In the genomic region with DNA sequence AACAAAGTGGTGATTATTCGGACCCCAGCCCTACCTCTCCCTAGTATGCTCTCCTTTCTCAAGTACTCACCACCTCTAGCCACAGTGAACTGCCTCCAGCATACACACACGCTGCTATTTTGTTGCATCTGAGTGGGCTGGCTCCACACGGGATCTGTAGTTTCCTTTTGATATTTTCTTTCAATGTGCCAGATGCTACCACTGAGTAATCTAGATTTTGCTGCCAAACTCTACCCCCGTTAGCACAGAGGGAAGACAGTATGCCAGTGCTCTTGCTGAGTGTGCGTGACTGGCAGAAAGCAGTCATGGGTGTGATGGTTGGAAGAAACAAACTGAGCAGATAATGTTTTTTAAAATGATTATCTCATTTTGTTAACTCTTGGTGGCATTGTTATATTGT, we compare ENCODE assay signal across 8 cellular contexts. TPM values are rescaled to one million over a fixed set of nuclear protein-coding genes. Genes with fewer than 3 reads are reported as not detected.
A peak's percentile ranks its signal among the peaks of the same experiment; 100 is the strongest.
DNase-seq lines count a peak whose midpoint lies in the region; ATAC-seq and TF ChIP-seq lines count a peak whose summit lies in the region.

No MANE protein-coding gene starts in this region.

- peaks cover 7% of the 10 kb centered on the region for H3K79me1 ChIP-seq in trophoblast cell (ENCODE audit: low read length)

- peaks cover 72% of the 10 kb centered on the region for H3K4me1 Mint-ChIP-seq in activated T-cell treated with anti-CD3 and anti-CD28 coated beads, Interleukin-2, amount 50 U/mL, for 4 hours (ENCODE audit: low read depth)

- TF ChIP-seq CTCF in esophagus squamous epithelium (IDR thresholded peaks at IDR 0.05) = no peak

- peak overlapping the region; percentile 38 for H2BK120ac ChIP-seq in trophoblast cell (ENCODE audit: insufficient read depth, low read length, poor library complexity)

- H2AFZ ChIP-seq in trophoblast cell (ENCODE audit: insufficient read depth, low read length, poor library complexity) = no peak overlapping the region

- H3K27ac ChIP-seq in esophagus squamous epithelium (peak overlapping the region; percentile 84 to 100 (median 95)), trophoblast cell (ENCODE audit: low read depth, low read length) (no peak overlapping the region)

- no peak overlapping the region for H3K18ac ChIP-seq in trophoblast cell (ENCODE audit: low read length)

- H3K36me3 ChIP-seq in esophagus squamous epithelium = peaks cover 0 to 7% (median 0%) of the 10 kb centered on the region in 3 donors
- no peaks in the 10 kb centered on the region for H3K36me3 ChIP-seq in trophoblast cell (ENCODE audit: control insufficient read depth in 1 of 2, insufficient read depth in 2 of 2, low read length in 2 of 2)

- H2BK12ac ChIP-seq in trophoblast cell (ENCODE audit: low read length) = peak overlapping the region; percentile 65

- peak overlapping the region; percentile 91 for H2AK5ac ChIP-seq in trophoblast cell (ENCODE audit: low read length)

- H3K4me3 ChIP-seq in esophagus squamous epithelium (peak overlapping the region in 3 of 4 donors; percentile 12 to 77 (median 25)), trophoblast cell (ENCODE audit: low read depth, low read length) (no peak overlapping the region)

- no peak overlapping the region for H4K8ac ChIP-seq in trophoblast cell (ENCODE audit: low read depth, low read length)

- no peak overlapping the region for H3K4me2 ChIP-seq in trophoblast cell (ENCODE audit: low read length)

- no peak overlapping the region for H3K14ac ChIP-seq in trophoblast cell (ENCODE audit: low read length)

- peak overlapping the region; percentile 43 for H3K4ac ChIP-seq in trophoblast cell (ENCODE audit: low read depth, low read length)

- no peaks in the 10 kb centered on the region for H3K9me3 ChIP-seq in esophagus squamous epithelium
- no peaks in the 10 kb centered on the region for H3K9me3 ChIP-seq in trophoblast cell (ENCODE audit: insufficient read depth, low read depth, low read length)

- TF ChIP-seq POLR2A in esophagus squamous epithelium (IDR thresholded peaks at IDR 0.05) = peak in 1 of 4 donors; percentile 24

- 13 to 15% methylated on average over 5 of the region's 5 CpGs for WGBS in esophagus squamous epithelium, 2 donors
- no CpG with 5 or more reads among the region's 5 CpGs for WGBS in trophoblast cell (ENCODE audit: extremely low coverage, insufficient coverage, insufficient read length)

- no peak overlapping the region for H2BK5ac ChIP-seq in trophoblast cell (ENCODE audit: low read depth, low read length, poor library complexity)

- intact Hi-C loops in esophagus squamous epithelium (cut with DNase I) = no loop called here

- no peaks in the 10 kb centered on the region for H3K27me3 Mint-ChIP-seq in activated T-cell treated with anti-CD3 and anti-CD28 coated beads, Interleukin-2, amount 50 U/mL, for 4 hours (ENCODE audit: low read depth)

- DNase-seq in stimulated activated CD4-positive, alpha-beta T cell treated with anti-CD3 and anti-CD28 coated beads, Interleukin-12 subunit alpha, Interleukin-12 subunit beta, amount 100 ng/mL, for 48 hours (ENCODE audit: low read depth in 2 of 3, low spot score in 1 of 3) = peak in 2 of 3 donors; percentile 37 to 58
- no peak for DNase-seq in stimulated activated CD4-positive, alpha-beta T cell treated with anti-CD3 and anti-CD28 coated beads, Interleukin-12 subunit alpha, Interleukin-12 subunit beta, amount 100 ng/mL, for 4 hours
- peak; percentile 36 for DNase-seq in activated T-cell treated with anti-CD3 and anti-CD28 coated beads, Interleukin-2, amount 50 U/mL, for 4 hours
- DNase-seq in esophagus squamous epithelium (lab: John Stamatoyannopoulos, UW) = no peak
- no peak for DNase-seq in trophoblast cell
- DNase-seq in NCI-H82 treated with DMSO at 0.1 percent for 48 hours (lab: John Stamatoyannopoulos, UW; ENCODE audit: unreplicated experiment) = no peak
- DNase-seq in COLO668 (lab: John Stamatoyannopoulos, UW; ENCODE audit: unreplicated experiment) = no peak

- peak; percentile 33 to 44 for ATAC-seq in activated T-cell treated with anti-CD3 and anti-CD28 coated beads, Interleukin-2, amount 50 U/mL, for 4 hours
- ATAC-seq in GM21390 (IDR thresholded peaks at IDR 0.05; ENCODE audit: unreplicated experiment) = no peak

- H3K23ac ChIP-seq in trophoblast cell (ENCODE audit: low read length) = no peak overlapping the region

- no peak overlapping the region for H4K91ac ChIP-seq in trophoblast cell (ENCODE audit: low read depth, low read length)

- H3K79me2 ChIP-seq in trophoblast cell (ENCODE audit: control insufficient read depth, insufficient read depth, low read length, poor library complexity) = no peaks in the 10 kb centered on the region

- H3K27me3 ChIP-seq in esophagus squamous epithelium (no peaks in the 10 kb centered on the region), trophoblast cell (ENCODE audit: insufficient read depth, low read length) (no peaks in the 10 kb centered on the region)

- no peak overlapping the region for H4K12ac ChIP-seq in trophoblast cell (ENCODE audit: low read depth, low read length)

- H3K9me3 Mint-ChIP-seq in activated T-cell treated with anti-CD3 and anti-CD28 coated beads, Interleukin-2, amount 50 U/mL, for 4 hours = no peaks in the 10 kb centered on the region

- H3K36me3 Mint-ChIP-seq in activated T-cell treated with anti-CD3 and anti-CD28 coated beads, Interleukin-2, amount 50 U/mL, for 4 hours (ENCODE audit: insufficient read depth) = peaks cover 42% of the 10 kb centered on the region

- peaks cover 74 to 100% (median 94%) of the 10 kb centered on the region in 3 donors for H3K4me1 ChIP-seq in esophagus squamous epithelium
- H3K4me1 ChIP-seq in trophoblast cell (ENCODE audit: control insufficient read depth in 1 of 2, insufficient read depth in 2 of 2, low read length in 2 of 2) = peaks cover 26 to 31% of the 10 kb centered on the region in 2 experiments

- peak overlapping the region; percentile 99 for H3K4me3 Mint-ChIP-seq in activated T-cell treated with anti-CD3 and anti-CD28 coated beads, Interleukin-2, amount 50 U/mL, for 4 hours

- H3K9ac ChIP-seq in trophoblast cell (ENCODE audit: low read length) = no peak overlapping the region

RNA-seq across cellular contexts. Expression of a gene that starts 11.6 kb away (rescaled TPM):
- total RNA-seq in activated T-cell treated with anti-CD3 and anti-CD28 coated beads, Interleukin-2, amount 50 U/mL, for 4 hours = 100 to 1,000 TPM; 279 to 340 (median 291) TPM
- 100 to 1,000 TPM in 2 of 4 donors, 10 to 100 TPM in 2; 71.9 to 132 (median 114) TPM for total RNA-seq in esophagus squamous epithelium
- polyA plus RNA-seq in trophoblast cell (2013) = 14.5 TPM in 2 replicates

RNA-seq across cellular contexts. Expression of a gene that starts 55.4 kb away (rescaled TPM):
- 1 to 10 TPM; 3.4 to 4.8 (median 4.4) TPM for total RNA-seq in activated T-cell treated with anti-CD3 and anti-CD28 coated beads, Interleukin-2, amount 50 U/mL, for 4 hours
- total RNA-seq in esophagus squamous epithelium = 10 to 100 TPM in 3 of 4 donors, 1 to 10 TPM in 1; 9.0 to 22.0 (median 15.0) TPM
- 0.24 and 0.29 TPM in 2 replicates for polyA plus RNA-seq in trophoblast cell (2013)

RNA-seq across cellular contexts. Expression of a gene that starts 55.8 kb away (rescaled TPM):
- total RNA-seq in activated T-cell treated with anti-CD3 and anti-CD28 coated beads, Interleukin-2, amount 50 U/mL, for 4 hours = 100 to 1,000 TPM; 113 to 124 (median 121) TPM
- 100 to 1,000 TPM in 1 of 4 donors, 10 to 100 TPM in 3; 63.6 to 111 (median 77.3) TPM for total RNA-seq in esophagus squamous epithelium
- 111 TPM in 2 replicates for polyA plus RNA-seq in trophoblast cell (2013)

RNA-seq across cellular contexts. Expression of a gene that starts 56.1 kb away (rescaled TPM):
- total RNA-seq in activated T-cell treated with anti-CD3 and anti-CD28 coated beads, Interleukin-2, amount 50 U/mL, for 4 hours = 10 to 100 TPM; 27.2 to 33.3 (median 27.7) TPM
- total RNA-seq in esophagus squamous epithelium = 10 to 100 TPM in 2 of 4 donors, 1 to 10 TPM in 2; 9.1 to 20.7 (median 11.2) TPM
- 6.8 and 7.1 TPM in 2 replicates for polyA plus RNA-seq in trophoblast cell (2013)

Comparison
In these comparisons a context has a peak if more than half of its experiments do, and no peak if none do; other contexts are left out.
1. DNase-seq: peak in stimulated activated CD4-positive, alpha-beta T cell treated with anti-CD3 and anti-CD28 coated beads, Interleukin-12 subunit alpha, Interleukin-12 subunit beta, amount 100 ng/mL, for 48 hours (2 of 3) and activated T-cell treated with anti-CD3 and anti-CD28 coated beads, Interleukin-2, amount 50 U/mL, for 4 hours (single experiment); none in stimulated activated CD4-positive, alpha-beta T cell treated with anti-CD3 and anti-CD28 coated beads, Interleukin-12 subunit alpha, Interleukin-12 subunit beta, amount 100 ng/mL, for 4 hours (single experiment), esophagus squamous epithelium (single experiment), trophoblast cell (0 of 2), NCI-H82 treated with DMSO at 0.1 percent for 48 hours (single experiment) and COLO668 (single experiment).